Comparison of ENCODE assay signal across 8 cellular contexts in genomic region chr11:62539238-62539925, GRCh38. TPM values are rescaled to one million over a fixed set of nuclear protein-coding genes. Genes with fewer than 3 reads are reported as not detected.
DNase-seq lines count a peak whose midpoint lies in the region; ATAC-seq, FAIRE-seq and TF ChIP-seq lines count a peak whose summit lies in the region.

No MANE protein-coding gene starts in this region.

- H2AK5ac ChIP-seq in H1 (ENCODE audit: low read depth, low read length): 0 out of 2 replicates have a peak overlapping the region, but pooled peaks have one; percentile 24

- peaks cover 36 to 68% (median 57%) of the 10 kb centered on the region in 4 donors for H3K4me1 Mint-ChIP-seq in naive thymus-derived CD8-positive, alpha-beta T cell
- H3K4me1 Mint-ChIP-seq in Caco-2 (ENCODE audit: low read depth, unreplicated experiment): peaks cover 38% of the 10 kb centered on the region

- no peak overlapping the region for H3K27ac ChIP-seq in H1 (ENCODE audit: low read depth, low read length)
- H3K27ac ChIP-seq in dorsolateral prefrontal cortex: peak overlapping the region in 12 of 59 donors; percentile 7 to 85 (median 29)

- H3K56ac ChIP-seq in H1 (replicated peaks; ENCODE audit: insufficient read length, low read depth, low read length): no peak overlapping the region

- no peak overlapping the region for H2AFZ ChIP-seq in H1 (ENCODE audit: low read length)

- no peaks in the 10 kb centered on the region for H3K9me3 Mint-ChIP-seq in naive thymus-derived CD8-positive, alpha-beta T cell
- peaks cover 7% of the 10 kb centered on the region for H3K9me3 Mint-ChIP-seq in Caco-2 (ENCODE audit: unreplicated experiment)

- intact Hi-C loops in Caco-2 (cut with micrococcal nuclease; ENCODE audit: unreplicated experiment) (no loop called here), dorsolateral prefrontal cortex (cut with DNase I) (no loop called here)

- no peaks in the 10 kb centered on the region for H3K79me1 ChIP-seq in H1 (ENCODE audit: low read depth, low read length)

- no peak overlapping the region for H3K23ac ChIP-seq in H1 (ENCODE audit: insufficient read length)

- no peak overlapping the region for H3K9ac ChIP-seq in H1 (replicated peaks in 1 of 4; ENCODE audit: extremely low read depth in 1 of 4, low read depth in 3 of 4, low read length in 3 of 4)

- H4K8ac ChIP-seq in H1 (ENCODE audit: extremely low read depth, insufficient read depth, low read length): no peak overlapping the region

- no peak for TF ChIP-seq CTCF in H1 (IDR thresholded peaks at IDR 0.05; ENCODE audit: control extremely low read depth in 1 of 3, insufficient read depth in 1 of 3, low read depth in 1 of 3, low read length in 3 of 3)
- TF ChIP-seq CTCF in Caco-2 (IDR thresholded peaks at IDR 0.05; ENCODE audit: insufficient read depth in 1 of 2, low read depth in 1 of 2, low read length in 1 of 2, severe bottlenecking in 1 of 2, unreplicated experiment in 1 of 2): no peak
- TF ChIP-seq CTCF in dorsolateral prefrontal cortex (IDR thresholded peaks at IDR 0.05 in 54 of 56, conservative IDR thresholded peaks at IDR 0.05 in 2 of 56; ENCODE audit: low read depth in 1 of 56, partially characterized antibody in 56 of 56): no peak

- H2BK20ac ChIP-seq in H1 (ENCODE audit: low read length): 0 out of 2 replicates have a peak overlapping the region, but pooled peaks have one; percentile 80

- WGBS in H1 (ENCODE audit: extremely low coverage in 1 of 2, insufficient coverage in 1 of 2, insufficient read length in 1 of 2, insufficient replicate concordance in 2 of 2, low coverage in 1 of 2, low lambda C conversion rate in 2 of 2, missing lambda C conversion rate in 1 of 2), 2 experiments: 80% methylated on average over 13 of the region's 13 CpGs; no CpG with 5 or more reads in 1 of the 2 experiments

- H3K27me3 ChIP-seq in H1 (replicated peaks in 1 of 4; ENCODE audit: control insufficient read depth in 3 of 4, extremely low read depth in 1 of 4, insufficient read depth in 3 of 4, low read length in 3 of 4) (peaks cover 12 to 16% (median 16%) of the 10 kb centered on the region in 4 experiments), Caco-2 (replicated peaks; ENCODE audit: control insufficient read depth, insufficient read depth, low read length) (no peaks in the 10 kb centered on the region), dorsolateral prefrontal cortex (peaks cover 0 to 3% (median 0%) of the 10 kb centered on the region in 45 donors)

- ATAC-seq in naive thymus-derived CD8-positive, alpha-beta T cell: peak in 1 of 2 donors; percentile 5
- no peak for ATAC-seq in GM18873 (IDR thresholded peaks at IDR 0.05; ENCODE audit: low FRiP score, unreplicated experiment)

- no peak overlapping the region for H4K5ac ChIP-seq in H1 (ENCODE audit: insufficient read length, low read depth, low read length)

- no peak for TF ChIP-seq POLR2A in H1 (IDR thresholded peaks at IDR 0.05; ENCODE audit: control extremely low read depth in 1 of 2, low read depth in 2 of 2, low read length in 2 of 2)

- 0 out of 2 replicates have a peak overlapping the region, but pooled peaks have one; percentile 46 for H2BK15ac ChIP-seq in H1 (ENCODE audit: low read length)

- peak overlapping the region in 7 of 10 donors; percentile 21 to 87 (median 73) for H3K27ac Mint-ChIP-seq in naive thymus-derived CD8-positive, alpha-beta T cell
- no peak overlapping the region for H3K27ac Mint-ChIP-seq in Caco-2 (ENCODE audit: unreplicated experiment)

- FAIRE-seq in H1 (lab: Jason Lieb, UNC): no peak

- 0 out of 2 replicates have a peak overlapping the region, but pooled peaks have one; percentile 39 for H2BK12ac ChIP-seq in H1 (ENCODE audit: low read depth, low read length)

- H3K27me3 Mint-ChIP-seq in naive thymus-derived CD8-positive, alpha-beta T cell: no peaks in the 10 kb centered on the region
- no peaks in the 10 kb centered on the region for H3K27me3 Mint-ChIP-seq in Caco-2 (ENCODE audit: insufficient read depth, unreplicated experiment)

- POLR2A ChIA-PET in H1 (lab: Charles Lee; ENCODE audit: partially characterized antibody): interaction anchor here (1.2 to 7.5 kb wide), 2 partner anchors 13 to 145 kb away, joined by 3 to 59 read pairs; no protein-coding TSS in a partner anchor
- POLR2A ChIA-PET in naive thymus-derived CD8-positive, alpha-beta T cell (lab: Charles Lee): interaction anchor here (0.5 to 1.7 kb wide), 5 partner anchors 17 to 115 kb away, joined by 3 to 8 read pairs (median 4); partner anchors contain the start of gene TUT1
- POLR2A ChIA-PET in Caco-2 (lab: Charles Lee): no interaction called here

- no TSS peak for BruUV-seq in Caco-2 (replicated peaks; lab: Mats Ljungman, UMichigan)

- no peak overlapping the region for H4K91ac ChIP-seq in H1 (replicated peaks; ENCODE audit: insufficient read length, low read length)

- no peak for TF ChIP-seq EP300 in H1 (IDR thresholded peaks at IDR 0.05; ENCODE audit: borderline replicate concordance in 1 of 2, low read depth in 2 of 2, low read length in 2 of 2)

- H2BK120ac ChIP-seq in H1 (replicated peaks; ENCODE audit: low read depth, low read length): no peak overlapping the region

- H2BK5ac ChIP-seq in H1 (ENCODE audit: low read depth, low read length): 0 out of 2 replicates have a peak overlapping the region, but pooled peaks have one; percentile 52

- no peak overlapping the region for H3K4me3 ChIP-seq in H1 (ENCODE audit: extremely low read depth in 1 of 4, insufficient read depth in 2 of 4, low read depth in 3 of 4, low read length in 4 of 4)
- H3K4me3 ChIP-seq in Caco-2 (ENCODE audit: low read depth, low read length): no peak overlapping the region
- peak overlapping the region in 3 of 59 donors; percentile 7 to 78 (median 31) for H3K4me3 ChIP-seq in dorsolateral prefrontal cortex

- H3K9me3 ChIP-seq in H1 (ENCODE audit: insufficient read depth in 2 of 2, low read depth in 1 of 2, low read length in 1 of 2) (no peaks in the 10 kb centered on the region), Caco-2 (no peaks in the 10 kb centered on the region)

- no peaks in the 10 kb centered on the region for H3K36me3 ChIP-seq in H1 (ENCODE audit: control insufficient read depth in 2 of 4, insufficient read depth in 4 of 4, low read length in 3 of 4)
- peaks cover 9% of the 10 kb centered on the region for H3K36me3 ChIP-seq in Caco-2 (ENCODE audit: control insufficient read depth, insufficient read depth, low read length)

- no peak overlapping the region for H3K4ac ChIP-seq in H1 (replicated peaks; ENCODE audit: insufficient read length, low read depth, low read length)

- no peak overlapping the region for H3K18ac ChIP-seq in H1 (ENCODE audit: extremely low read depth, low read length)

- peak overlapping the region in 6 of 10 donors; percentile 15 to 73 (median 37) for H3K4me3 Mint-ChIP-seq in naive thymus-derived CD8-positive, alpha-beta T cell
- no peak overlapping the region for H3K4me3 Mint-ChIP-seq in Caco-2 (ENCODE audit: unreplicated experiment)

- CTCF ChIA-PET in H1 (lab: Charles Lee; ENCODE audit: partially characterized antibody) (interaction anchor here (0.7 to 5.3 kb wide), 10 partner anchors 21 to 144 kb away, joined by 3 to 27 read pairs (median 4); no protein-coding TSS in a partner anchor), Caco-2 (lab: Charles Lee) (interaction anchor here (1.3 to 1.6 kb wide), 2 partner anchors 21 to 147 kb away, joined by 3 read pairs; no protein-coding TSS in a partner anchor)

- DNase-seq in AG08395 (ENCODE audit: low spot score): peak; percentile 89
- peak; percentile 75 for DNase-seq in HK-2 (ENCODE audit: unreplicated experiment)
- DNase-seq in activated CD4-positive, alpha-beta T cell treated with anti-CD3 and anti-CD28 coated beads for 1 hour: peak; percentile 39
- DNase-seq in H1 (ENCODE audit: low read depth in 1 of 2, low spot score in 2 of 2): peak in 1 of 2 experiments; percentile 45
- DNase-seq in naive thymus-derived CD8-positive, alpha-beta T cell: peak in 1 of 10 donors; percentile 45
- DNase-seq in Caco-2: no peak
- DNase-seq in dorsolateral prefrontal cortex: no peak

- no peaks in the 10 kb centered on the region; a peak in 1 of 4 replicates for H3K79me2 ChIP-seq in H1 (ENCODE audit: control insufficient read depth in 1 of 2, insufficient read depth in 2 of 2, low read length in 2 of 2)

- no peak overlapping the region for H3K14ac ChIP-seq in H1 (ENCODE audit: insufficient read length)

- no peak overlapping the region for H3K4me2 ChIP-seq in H1 (ENCODE audit: insufficient read depth in 1 of 2, low read depth in 2 of 2, low read length in 2 of 2)

- TF ChIP-seq RAD21 in H1 (IDR thresholded peaks at IDR 0.05 in 1 of 2, conservative IDR thresholded peaks at IDR 0.05 in 1 of 2; ENCODE audit: low read depth in 2 of 2, low read length in 2 of 2): no peak

- H3K36me3 Mint-ChIP-seq in naive thymus-derived CD8-positive, alpha-beta T cell: peaks cover 0 to 22% (median 4%) of the 10 kb centered on the region in 3 donors
- H3K36me3 Mint-ChIP-seq in Caco-2 (ENCODE audit: insufficient read depth, unreplicated experiment): peaks cover 78% of the 10 kb centered on the region

- H4K20me1 ChIP-seq in H1 (replicated peaks in 1 of 2; ENCODE audit: control insufficient read depth in 1 of 2, insufficient read depth in 2 of 2, low read length in 2 of 2): peaks cover 6 to 13% of the 10 kb centered on the region in 2 experiments

- H3K4me1 ChIP-seq in H1 (replicated peaks in 1 of 4; ENCODE audit: control insufficient read depth in 3 of 4, insufficient read depth in 4 of 4, low read length in 3 of 4): peaks cover 0 to 28% (median 15%) of the 10 kb centered on the region in 4 experiments; a peak in 6 of 7 replicates
- H3K4me1 ChIP-seq in Caco-2: peaks cover 46% of the 10 kb centered on the region

- peaks cover 4% of the 10 kb centered on the region; the same call in 1 of the 2 replicates for H3K23me2 ChIP-seq in H1 (ENCODE audit: low read depth, low read length)

RNA-seq across cellular contexts. Expression of gene AHNAK, which starts 7.2 kb away (rescaled TPM):
- total RNA-seq in H1 (2021; fragmentation: NEBNext Ultra II Directional; extraction: Animal tissue kit (Norgen Biotek cat#: 25700)): 5.8 and 6.7 TPM in 2 replicates
- polyA plus RNA-seq in H1 (2011; rRNA removed): 2.0 and 2.5 TPM in 2 replicates
- polyA plus RNA-seq in H1 (2011; cell fraction: cytosol; rRNA removed): 3.1 TPM
- 17.1 TPM for polyA plus RNA-seq in H1 (2011; cell fraction: nucleus; rRNA removed)
- 5.2 to 6.9 TPM (median 5.5 TPM) in 4 replicates for polyA plus RNA-seq in H1 (2012, experiment 1 of 2)
- polyA plus RNA-seq in H1 (2012, experiment 2 of 2): 0.70 TPM
- polyA plus RNA-seq in H1 (2013, experiment 1 of 2): 1.4 TPM
- polyA plus RNA-seq in H1 (2013, experiment 2 of 2): 1.0 TPM
- polyA minus RNA-seq in H1 (2011; rRNA and poly(A)+ RNA removed): 10.9 and 19.0 TPM in 2 replicates
- polyA minus RNA-seq in H1 (2011; cell fraction: cytosol; rRNA and poly(A)+ RNA removed): 7.9 TPM
- 13.0 TPM for polyA minus RNA-seq in H1 (2011; cell fraction: nucleus; rRNA and poly(A)+ RNA removed)
- total RNA-seq in naive thymus-derived CD8-positive, alpha-beta T cell: 100 to 1,000 TPM; 227 to 231 TPM
- polyA plus RNA-seq in naive thymus-derived CD8-positive, alpha-beta T cell: 10 to 100 TPM in 1 of 3 donors, 1 to 10 TPM in 2; 7.7 to 19.8 (median 9.4) TPM
- total RNA-seq in Caco-2 (2022) (312 and 324 TPM in 2 replicates), dorsolateral prefrontal cortex (100 to 1,000 TPM in 106 of 120 experiments, 10 to 100 TPM in 14; 61.5 to 470 (median 154) TPM)

RNA-seq across cellular contexts. Expression of gene EEF1G, which starts 34.3 kb away (rescaled TPM):
- total RNA-seq in H1 (2021; fragmentation: NEBNext Ultra II Directional; extraction: Animal tissue kit (Norgen Biotek cat#: 25700)): 1,622 and 1,627 TPM in 2 replicates
- polyA plus RNA-seq in H1 (2011; rRNA removed): 1,996 and 2,000 TPM in 2 replicates
- polyA plus RNA-seq in H1 (2011; cell fraction: cytosol; rRNA removed): 2,637 TPM
- 1,888 TPM for polyA plus RNA-seq in H1 (2011; cell fraction: nucleus; rRNA removed)
- polyA plus RNA-seq in H1 (2012, experiment 1 of 2): 1,872 to 2,382 TPM (median 2,305 TPM) in 4 replicates
- polyA plus RNA-seq in H1 (2012, experiment 2 of 2): 2,227 TPM
- 1,219 TPM for polyA plus RNA-seq in H1 (2013, experiment 1 of 2)
- 1,170 TPM for polyA plus RNA-seq in H1 (2013, experiment 2 of 2)
- polyA minus RNA-seq in H1 (2011; rRNA and poly(A)+ RNA removed): 1,372 and 1,843 TPM in 2 replicates
- polyA minus RNA-seq in H1 (2011; cell fraction: cytosol; rRNA and poly(A)+ RNA removed): 1,032 TPM
- 466 TPM for polyA minus RNA-seq in H1 (2011; cell fraction: nucleus; rRNA and poly(A)+ RNA removed)
- 1,000 to 10,000 TPM; 2,038 to 2,092 TPM for total RNA-seq in naive thymus-derived CD8-positive, alpha-beta T cell
- 1,000 to 10,000 TPM; 1,637 to 2,152 (median 1,960) TPM for polyA plus RNA-seq in naive thymus-derived CD8-positive, alpha-beta T cell
- total RNA-seq in Caco-2 (2022) (2,004 and 2,035 TPM in 2 replicates), dorsolateral prefrontal cortex (100 to 1,000 TPM; 260 to 479 (median 336) TPM)

RNA-seq across cellular contexts. Expression of gene TUT1, which starts 51.9 kb away (rescaled TPM):
- total RNA-seq in H1 (2021; fragmentation: NEBNext Ultra II Directional; extraction: Animal tissue kit (Norgen Biotek cat#: 25700)): 24.6 and 31.5 TPM in 2 replicates
- 17.8 and 26.2 TPM in 2 replicates for polyA plus RNA-seq in H1 (2011; rRNA removed)
- 24.2 TPM for polyA plus RNA-seq in H1 (2011; cell fraction: cytosol; rRNA removed)
- 41.6 TPM for polyA plus RNA-seq in H1 (2011; cell fraction: nucleus; rRNA removed)
- 20.8 to 24.7 TPM (median 23.1 TPM) in 4 replicates for polyA plus RNA-seq in H1 (2012, experiment 1 of 2)
- polyA plus RNA-seq in H1 (2012, experiment 2 of 2): 20.4 TPM
- polyA plus RNA-seq in H1 (2013, experiment 1 of 2): 15.5 TPM
- polyA plus RNA-seq in H1 (2013, experiment 2 of 2): 13.2 TPM
- 10.0 and 16.4 TPM in 2 replicates for polyA minus RNA-seq in H1 (2011; rRNA and poly(A)+ RNA removed)
- polyA minus RNA-seq in H1 (2011; cell fraction: cytosol; rRNA and poly(A)+ RNA removed): 7.1 TPM
- polyA minus RNA-seq in H1 (2011; cell fraction: nucleus; rRNA and poly(A)+ RNA removed): 8.6 TPM
- 10 to 100 TPM; 46.4 to 50.9 TPM for total RNA-seq in naive thymus-derived CD8-positive, alpha-beta T cell
- 10 to 100 TPM; 12.8 to 24.4 (median 16.9) TPM for polyA plus RNA-seq in naive thymus-derived CD8-positive, alpha-beta T cell
- total RNA-seq in Caco-2 (2022) (27.2 and 30.2 TPM in 2 replicates), dorsolateral prefrontal cortex (10 to 100 TPM; 11.6 to 30.9 (median 19.4) TPM)

Comparison
In these comparisons a context has a peak if more than half of its experiments do, and no peak if none do; other contexts are left out.
1. DNase-seq: peak in AG08395 (single experiment), HK-2 (single experiment) and activated CD4-positive, alpha-beta T cell treated with anti-CD3 and anti-CD28 coated beads for 1 hour (single experiment); none in Caco-2 (0 of 2) and dorsolateral prefrontal cortex (0 of 10).